Comparison of ENCODE assay signal across 33 cellular contexts in the genomic region with DNA sequence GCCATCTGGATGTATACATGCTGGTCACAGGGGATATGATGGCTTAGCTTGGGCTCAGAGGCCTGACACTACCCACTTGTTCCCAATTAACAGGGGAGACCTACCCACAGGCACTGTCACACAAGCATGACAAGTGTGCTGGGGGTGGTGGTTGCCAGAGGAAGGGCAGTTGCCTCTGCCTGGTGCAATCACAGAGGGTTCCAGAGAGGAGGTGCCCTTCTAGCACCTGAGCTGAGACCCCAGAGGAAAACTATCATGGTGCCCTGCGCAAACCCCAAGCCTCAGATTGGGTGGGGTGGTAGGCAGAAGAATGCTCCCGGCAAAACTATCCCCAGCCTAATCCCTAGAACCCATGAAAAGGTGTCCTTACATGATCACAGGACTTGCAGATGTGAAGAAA.
"Had no signal": no experiment of that assay in that cellular context is flagged by ENCODE, and none has a peak within 500 bp of the region (broad histone marks: within the 10 kb centered on the region; RNA-seq: fewer than 3 reads in every experiment).

No MANE protein-coding gene starts in this region.

- ATAC-seq: activated CD8-positive, alpha-beta memory T cell treated with anti-CD3 and anti-CD28 coated beads, Interleukin-2, amount 10 ng/mL, durations not matched to agents 7 days and 5 days; activated T-cell treated with anti-CD3 and anti-CD28 coated beads, Interleukin-2, amount 50 U/mL, for 72 hours; PC-3; SK-N-SH treated with all-trans-retinoic acid at 6 μM for 48 hours; T-cell; T-helper 17 cell had no signal

- H3K4me3 ChIP-seq: ascending aorta, cardiac muscle cell, Peyer's patch had no signal

- H3K27me3 ChIP-seq: ascending aorta, cardiac muscle cell, Peyer's patch had no signal

- H3K9me3 ChIP-seq: ascending aorta, Peyer's patch had no signal

- H3K27ac ChIP-seq: ascending aorta, cardiac muscle cell, Peyer's patch, VCaP had no signal

- DNase-seq: activated B cell treated with CpG ODN at 0.5 μM for 24 hours; activated CD4-positive, alpha-beta memory T cell treated with anti-CD3 and anti-CD28 coated beads, Interleukin-2, amount 10 ng/mL, durations not matched to agents 7 days and 5 days; activated CD4-positive, alpha-beta T cell treated with anti-CD3 and anti-CD28 coated beads for 4 hours; activated CD4-positive, CD25-positive, alpha-beta regulatory T cell treated with anti-CD3 and anti-CD28 coated beads, Interleukin-2, amount 50 U/mL, for 72 hours; activated CD8-positive, alpha-beta memory T cell treated with anti-CD3 and anti-CD28 coated beads for 24 hours; activated CD8-positive, alpha-beta memory T cell treated with anti-CD3 and anti-CD28 coated beads, Interleukin-2, amount 10 ng/mL, durations not matched to agents 7 days and 5 days; activated gamma-delta T cell treated with Interleukin-2 at 50 U/mL for 16 hours; activated naive CD4-positive, alpha-beta T cell treated with anti-CD3 and anti-CD28 coated beads for 36 hours; activated naive CD8-positive, alpha-beta T cell treated with anti-CD3 and anti-CD28 coated beads for 36 hours; activated T-cell treated with anti-CD3 and anti-CD28 coated beads, Interleukin-2, amount 50 U/mL, for 1 hour; activated T-cell treated with anti-CD3 and anti-CD28 coated beads, Interleukin-2, amount 50 U/mL, for 72 hours; amygdala; Karpas-422; KBM-7; NCI-H1105; NCI-H1417 treated with DMSO at 0.1 percent for 48 hours; NCI-H1930; NCI-H2081 treated with DMSO at 0.1 percent for 48 hours; NCI-H345; NCI-H526; NCI-H748 treated with DMSO at 0.1 percent for 48 hours; NK-92 treated with Interleukin-12 subunit alpha and Interleukin-12 subunit beta, amount 100 ng/mL, for 24 hours; PC-3; Peyer's patch; RPMI8226; SIG-M5; T-cell; T-helper 17 cell; T-helper 9 cell had no signal

- H3K36me3 ChIP-seq: ascending aorta, cardiac muscle cell, Peyer's patch had no signal

- H3K4me1 ChIP-seq: Peyer's patch had no signal
